ENCODE assay signal across 8 cellular contexts in the genomic region with DNA sequence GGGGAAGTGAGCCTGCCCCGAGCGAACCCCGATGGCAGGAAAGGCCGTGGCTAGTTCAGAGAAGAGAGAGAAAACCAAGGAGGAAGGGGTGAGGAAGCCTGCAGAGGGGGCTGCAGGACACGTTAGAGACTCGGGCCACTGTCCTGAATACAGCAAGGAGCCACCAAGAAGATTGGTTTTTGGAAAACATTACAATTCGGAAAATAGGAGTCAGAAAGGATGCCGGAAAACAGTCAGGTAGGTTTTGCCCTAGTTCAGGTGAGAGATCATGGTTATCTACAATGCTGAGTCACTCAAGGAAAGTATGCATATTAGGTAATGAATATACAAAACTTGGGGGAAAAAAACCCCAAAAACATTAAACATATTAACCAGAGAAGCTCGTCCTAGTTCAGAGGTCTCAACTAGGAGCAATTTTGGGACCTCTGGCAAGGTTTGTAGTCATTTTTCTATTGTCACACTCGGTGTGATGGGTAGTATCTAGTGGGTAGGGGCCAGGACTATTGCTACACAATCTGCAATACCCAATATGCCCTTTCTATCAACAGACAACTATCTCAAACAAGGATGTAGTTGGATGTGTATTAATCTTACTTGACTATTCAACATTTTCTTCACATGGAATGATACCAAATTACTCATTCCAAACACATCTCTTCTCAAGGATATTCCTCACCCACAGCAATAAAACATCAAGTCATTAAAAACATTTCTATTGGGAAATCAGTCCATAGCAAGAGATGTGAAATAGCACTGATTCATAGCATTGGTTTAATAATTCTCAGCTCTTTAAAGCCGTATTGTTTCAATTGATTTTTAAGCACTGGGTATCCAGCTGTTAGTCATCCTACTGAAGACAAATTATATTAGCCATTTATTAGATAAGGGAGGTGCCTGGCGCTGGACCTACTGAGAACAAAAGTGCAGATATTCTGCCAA.
DNase-seq lines count a peak whose midpoint lies in the region; ATAC-seq and TF ChIP-seq lines count a peak whose summit lies in the region.

No MANE protein-coding gene starts in this region.

- DNase-seq in DMS 273 (lab: John Stamatoyannopoulos, UW; ENCODE audit: unreplicated experiment) (peak; percentile 69), activated B cell treated with CpG ODN at 0.5 μM for 24 hours (no peak), dermis blood vessel endothelial cell (peak; percentile 77), memory B cell (ENCODE audit: low spot score in 2 of 2) (peak in 1 of 2 donors; percentile 15)
- DNase-seq in stimulated activated CD8-positive, alpha-beta memory T cell treated with anti-CD3 and anti-CD28 coated beads, Interleukin-2, amount 100 ng/mL, for 48 hours (ENCODE audit: low read depth in 2 of 2), result peak; percentile 7 to 8

- H3K4me3 Mint-ChIP-seq in activated B cell treated with CpG ODN at 0.5 μM for 24 hours, result peak overlapping the region; percentile 77
- H3K4me3 Mint-ChIP-seq in memory B cell, result peak overlapping the region; percentile 25

- intact Hi-C loops in activated B cell treated with CpG ODN at 0.5 μM for 24 hours (cut with micrococcal nuclease), result loop anchor here (1.0 to 5.0 kb wide), 6 partner anchors 49 to 539 kb away; no protein-coding TSS in a partner anchor

- H3K9me3 ChIP-seq in HUES48 (ENCODE audit: control insufficient read depth, insufficient read depth, low read length), result no peaks in the 10 kb centered on the region

- no peak for TF ChIP-seq CTCF in activated B cell treated with CpG ODN at 0.5 μM for 24 hours (IDR thresholded peaks at IDR 0.05)

- H3K27me3 Mint-ChIP-seq in activated B cell treated with CpG ODN at 0.5 μM for 24 hours (peaks cover 3% of the 10 kb centered on the region), memory B cell (peaks cover 3% of the 10 kb centered on the region)

- POLR2A ChIA-PET in activated B cell treated with CpG ODN at 0.5 μM for 24 hours (lab: Charles Lee), result interaction anchor here (0.6 to 2.6 kb wide), 5 partner anchors 309 to 454 kb away, joined by 3 to 32 read pairs (median 3); partner anchors contain the start of genes TRDMT1 and VIM

- no peaks in the 10 kb centered on the region for H3K36me3 ChIP-seq in HUES48 (ENCODE audit: control insufficient read depth, insufficient read depth, low read length)

- peak overlapping the region; percentile 88 for H3K9ac ChIP-seq in HUES48 (ENCODE audit: low read depth, low read length)

- ATAC-seq in activated B cell treated with CpG ODN at 0.5 μM for 24 hours (ENCODE audit: low read depth), result peak; percentile 84
- ATAC-seq in memory B cell (ENCODE audit: low read depth), result peak; percentile 54
- no peak for ATAC-seq in HG02981 (IDR thresholded peaks at IDR 0.05; ENCODE audit: unreplicated experiment)
- ATAC-seq in HG03159 (IDR thresholded peaks at IDR 0.05; ENCODE audit: unreplicated experiment), result no peak

- H3K4me3 ChIP-seq in HUES48 (ENCODE audit: low read depth, low read length), result peak overlapping the region; percentile 22; the same call in 1 of the 2 replicates

- no peaks in the 10 kb centered on the region for H3K27me3 ChIP-seq in HUES48 (ENCODE audit: control insufficient read depth, insufficient read depth, low read length)

- peak overlapping the region; percentile 88 for H3K27ac ChIP-seq in HUES48 (ENCODE audit: low read depth, low read length)

- CTCF ChIA-PET in activated B cell treated with CpG ODN at 0.5 μM for 24 hours (lab: Charles Lee), result interaction anchor here (1.3 to 2.5 kb wide), 3 partner anchors 339 to 484 kb away, joined by 3 to 11 read pairs (median 3); no protein-coding TSS in a partner anchor

- peaks cover 3% of the 10 kb centered on the region; the same call in 1 of the 2 replicates for H3K4me1 ChIP-seq in HUES48 (ENCODE audit: control insufficient read depth, insufficient read depth, low read length)

- peaks cover 10% of the 10 kb centered on the region for H3K4me1 Mint-ChIP-seq in activated B cell treated with CpG ODN at 0.5 μM for 24 hours
- peaks cover 5% of the 10 kb centered on the region for H3K4me1 Mint-ChIP-seq in memory B cell

- H3K36me3 Mint-ChIP-seq in activated B cell treated with CpG ODN at 0.5 μM for 24 hours (ENCODE audit: low read depth) (no peaks in the 10 kb centered on the region), memory B cell (peaks cover 4% of the 10 kb centered on the region)

- H3K9me3 Mint-ChIP-seq in activated B cell treated with CpG ODN at 0.5 μM for 24 hours (no peaks in the 10 kb centered on the region), memory B cell (peaks cover 3% of the 10 kb centered on the region)

- H3K27ac Mint-ChIP-seq in activated B cell treated with CpG ODN at 0.5 μM for 24 hours, result peak overlapping the region; percentile 10
- no peak overlapping the region for H3K27ac Mint-ChIP-seq in memory B cell

Comparison
In these comparisons a context has a peak if more than half of its experiments do, and no peak if none do; other contexts are left out.
1. ATAC-seq: peak in activated B cell treated with CpG ODN at 0.5 μM for 24 hours (single experiment) and memory B cell (single experiment); none in HG02981 (single experiment) and HG03159 (single experiment).